Comparison of ENCODE assay signal across 19 cellular contexts in the genomic region with DNA sequence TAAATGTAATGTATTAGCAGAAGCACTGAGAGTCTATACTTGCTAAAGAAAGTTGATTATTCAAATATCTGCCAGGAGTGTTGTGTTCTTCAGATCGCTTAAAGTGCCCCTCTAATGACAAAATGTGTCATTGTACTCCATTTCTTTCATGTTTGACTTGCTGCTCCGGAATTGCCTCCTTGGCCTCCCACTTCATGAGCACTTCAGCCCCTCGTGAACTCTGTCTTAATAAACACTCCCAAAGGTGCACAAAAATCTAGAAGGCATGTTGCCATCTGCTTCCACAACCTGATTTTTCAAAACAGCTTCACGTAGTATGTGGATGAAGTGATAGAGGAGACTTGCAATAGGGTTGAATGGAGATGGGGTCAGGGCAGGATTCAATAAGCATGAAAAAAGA.
DNase-seq lines count a peak whose midpoint lies in the region; ATAC-seq, FAIRE-seq and TF ChIP-seq lines count a peak whose summit lies in the region.
"Had no signal": no experiment of that assay in that cellular context is flagged by ENCODE, and none has a peak within 500 bp of the region (broad histone marks: within the 10 kb centered on the region; RNA-seq: fewer than 3 reads in every experiment).

No MANE protein-coding gene starts in this region.

- no peak overlapping the region for H3K4me3 Mint-ChIP-seq in brain
- no peak overlapping the region for H3K4me3 Mint-ChIP-seq in stimulated activated naive B cell treated with anti-CD40 and anti-IgM and Interleukin-4, amounts not matched to agents 10 μg/mL and 1 μg/mL and 100 μg/mL, for 72 hours
- H3K4me3 Mint-ChIP-seq: CD4-positive, alpha-beta memory T cell had no signal

- peak overlapping the region in 4 of 5 experiments; percentile 15 to 77 (median 64) for H3K27ac Mint-ChIP-seq in brain
- H3K27ac Mint-ChIP-seq in stimulated activated naive B cell treated with anti-CD40 and anti-IgM and Interleukin-4, amounts not matched to agents 10 μg/mL and 1 μg/mL and 100 μg/mL, for 72 hours: no peak overlapping the region
- H3K27ac Mint-ChIP-seq: CD4-positive, alpha-beta memory T cell had no signal

- H3K4me1 ChIP-seq in left lung (no peaks in the 10 kb centered on the region), vagina (no peaks in the 10 kb centered on the region)

- H3K9ac ChIP-seq in neural cell (ENCODE audit: low read length): no peak overlapping the region
- H3K9ac ChIP-seq: GM23248 had no signal

- H3K4me1 Mint-ChIP-seq in brain: peaks cover 24% of the 10 kb centered on the region
- no peaks in the 10 kb centered on the region for H3K4me1 Mint-ChIP-seq in stimulated activated naive B cell treated with anti-CD40 and anti-IgM and Interleukin-4, amounts not matched to agents 10 μg/mL and 1 μg/mL and 100 μg/mL, for 72 hours
- H3K4me1 Mint-ChIP-seq: CD4-positive, alpha-beta memory T cell had no signal

- H3K27ac ChIP-seq in left lung (no peak overlapping the region), neural cell (ENCODE audit: low read length) (peak overlapping the region; percentile 68), vagina (no peak overlapping the region)
- H3K27ac ChIP-seq: GM23248 had no signal

- H3K27me3 ChIP-seq in left lung: no peaks in the 10 kb centered on the region
- no peaks in the 10 kb centered on the region for H3K27me3 ChIP-seq in neural cell (ENCODE audit: insufficient read depth, low read depth, low read length)
- H3K27me3 ChIP-seq in vagina: no peaks in the 10 kb centered on the region

- TF ChIP-seq CTCF in brain (conservative IDR thresholded peaks at IDR 0.05): no peak
- no peak for TF ChIP-seq CTCF in left lung (IDR thresholded peaks at IDR 0.05)
- no peak for TF ChIP-seq CTCF in neural cell (IDR thresholded peaks at IDR 0.05; ENCODE audit: poor library complexity, severe bottlenecking)
- no peak for TF ChIP-seq CTCF in vagina (IDR thresholded peaks at IDR 0.05)

- FAIRE-seq in urothelium cell line (lab: Jason Lieb, UNC): no peak
- FAIRE-seq: GM12878, GM19239, H1 had no signal

- no peaks in the 10 kb centered on the region for H3K36me3 Mint-ChIP-seq in brain
- H3K36me3 Mint-ChIP-seq in stimulated activated naive B cell treated with anti-CD40 and anti-IgM and Interleukin-4, amounts not matched to agents 10 μg/mL and 1 μg/mL and 100 μg/mL, for 72 hours: no peaks in the 10 kb centered on the region
- H3K36me3 Mint-ChIP-seq: CD4-positive, alpha-beta memory T cell had no signal

- TF ChIP-seq POLR2A in vagina (IDR thresholded peaks at IDR 0.05): no peak

- DNase-seq in left lung: peak in 1 of 2 donors; percentile 40
- DNase-seq in stimulated activated naive B cell treated with anti-CD40 and anti-IgM and Interleukin-4, amounts not matched to agents 10 μg/mL and 1 μg/mL and 100 μg/mL, for 72 hours: no peak
- DNase-seq in vagina (ENCODE audit: extremely low spot score in 2 of 2): no peak
- no peak for DNase-seq in urothelium cell line (ENCODE audit: low spot score)
- DNase-seq: C1 segment of cervical spinal cord; Calu3; CD4-positive, alpha-beta memory T cell; COR-L47; DMS79; EL; GDM1; GM23248; H7; HCEC 1CT had no signal

- H3K9me3 ChIP-seq in left lung (no peaks in the 10 kb centered on the region), neural cell (ENCODE audit: low read length) (no peaks in the 10 kb centered on the region), vagina (no peaks in the 10 kb centered on the region)

- no peak for TF ChIP-seq EP300 in neural cell (conservative IDR thresholded peaks at IDR 0.05; ENCODE audit: poor library complexity, severe bottlenecking)

- TF ChIP-seq RAD21 in neural cell (conservative IDR thresholded peaks at IDR 0.05): no peak

- no peaks in the 10 kb centered on the region for H3K36me3 ChIP-seq in left lung
- H3K36me3 ChIP-seq in neural cell (ENCODE audit: insufficient read depth, low read length): no peaks in the 10 kb centered on the region
- H3K36me3 ChIP-seq in vagina: no peaks in the 10 kb centered on the region

- H2AFZ ChIP-seq in neural cell (ENCODE audit: low read depth, low read length): no peak overlapping the region
- H2AFZ ChIP-seq: GM23248 had no signal

- no peak overlapping the region for H3K4me3 ChIP-seq in left lung
- H3K4me3 ChIP-seq in neural cell (ENCODE audit: low read length): peak overlapping the region; percentile 14
- H3K4me3 ChIP-seq in vagina: no peak overlapping the region
- H3K4me3 ChIP-seq: GM12878, GM23248 had no signal

- H3K9me3 Mint-ChIP-seq in brain: peaks cover 10 to 18% (median 11%) of the 10 kb centered on the region in 5 experiments
- H3K9me3 Mint-ChIP-seq in stimulated activated naive B cell treated with anti-CD40 and anti-IgM and Interleukin-4, amounts not matched to agents 10 μg/mL and 1 μg/mL and 100 μg/mL, for 72 hours: peaks cover 8 to 13% of the 10 kb centered on the region in 2 donors

- H3F3A ChIP-seq in neural cell (ENCODE audit: insufficient read depth, low read length, poor library complexity, severe bottlenecking): peaks cover 3% of the 10 kb centered on the region

- H3K9me2 ChIP-seq in neural cell (ENCODE audit: insufficient read depth, low read length): no peaks in the 10 kb centered on the region

- no peaks in the 10 kb centered on the region for H3K79me2 ChIP-seq in neural cell (replicated peaks; ENCODE audit: insufficient read depth, low read length)

- H3K27me3 Mint-ChIP-seq in brain: no peaks in the 10 kb centered on the region
- H3K27me3 Mint-ChIP-seq in stimulated activated naive B cell treated with anti-CD40 and anti-IgM and Interleukin-4, amounts not matched to agents 10 μg/mL and 1 μg/mL and 100 μg/mL, for 72 hours: no peaks in the 10 kb centered on the region
- H3K27me3 Mint-ChIP-seq: CD4-positive, alpha-beta memory T cell had no signal

- intact Hi-C loops in left lung (cut with DNase I): no loop called here
- intact Hi-C loops in vagina (cut with DNase I): no loop called here

- ATAC-seq in left lung: peak; percentile 83
- ATAC-seq in stimulated activated naive B cell treated with anti-CD40 and anti-IgM and Interleukin-4, amounts not matched to agents 10 μg/mL and 1 μg/mL and 100 μg/mL, for 72 hours (replicated peaks): no peak
- ATAC-seq: GM12878 had no signal

- H3K4me2 ChIP-seq in neural cell (ENCODE audit: low read length): no peak overlapping the region

- H4K20me1 ChIP-seq in neural cell (ENCODE audit: insufficient read depth): no peaks in the 10 kb centered on the region

TF ChIP-seq in neural cell, 6 proteins besides CTCF, POLR2A, EP300 and RAD21:
- TF ChIP-seq MXI1 (conservative IDR thresholded peaks at IDR 0.05; ENCODE audit: poor library complexity, severe bottlenecking) (no peak), TAF1 (IDR thresholded peaks at IDR 0.05; ENCODE audit: low read depth) (no peak), EZH2 (IDR thresholded peaks at IDR 0.05; ENCODE audit: borderline replicate concordance, insufficient read depth, low read length, poor library complexity, severe bottlenecking) (no peak), POLR2AphosphoS5 (IDR thresholded peaks at IDR 0.05) (no peak), SMC3 (conservative IDR thresholded peaks at IDR 0.05; ENCODE audit: poor library complexity) (no peak)
- TF ChIP-seq, protein P1, sequence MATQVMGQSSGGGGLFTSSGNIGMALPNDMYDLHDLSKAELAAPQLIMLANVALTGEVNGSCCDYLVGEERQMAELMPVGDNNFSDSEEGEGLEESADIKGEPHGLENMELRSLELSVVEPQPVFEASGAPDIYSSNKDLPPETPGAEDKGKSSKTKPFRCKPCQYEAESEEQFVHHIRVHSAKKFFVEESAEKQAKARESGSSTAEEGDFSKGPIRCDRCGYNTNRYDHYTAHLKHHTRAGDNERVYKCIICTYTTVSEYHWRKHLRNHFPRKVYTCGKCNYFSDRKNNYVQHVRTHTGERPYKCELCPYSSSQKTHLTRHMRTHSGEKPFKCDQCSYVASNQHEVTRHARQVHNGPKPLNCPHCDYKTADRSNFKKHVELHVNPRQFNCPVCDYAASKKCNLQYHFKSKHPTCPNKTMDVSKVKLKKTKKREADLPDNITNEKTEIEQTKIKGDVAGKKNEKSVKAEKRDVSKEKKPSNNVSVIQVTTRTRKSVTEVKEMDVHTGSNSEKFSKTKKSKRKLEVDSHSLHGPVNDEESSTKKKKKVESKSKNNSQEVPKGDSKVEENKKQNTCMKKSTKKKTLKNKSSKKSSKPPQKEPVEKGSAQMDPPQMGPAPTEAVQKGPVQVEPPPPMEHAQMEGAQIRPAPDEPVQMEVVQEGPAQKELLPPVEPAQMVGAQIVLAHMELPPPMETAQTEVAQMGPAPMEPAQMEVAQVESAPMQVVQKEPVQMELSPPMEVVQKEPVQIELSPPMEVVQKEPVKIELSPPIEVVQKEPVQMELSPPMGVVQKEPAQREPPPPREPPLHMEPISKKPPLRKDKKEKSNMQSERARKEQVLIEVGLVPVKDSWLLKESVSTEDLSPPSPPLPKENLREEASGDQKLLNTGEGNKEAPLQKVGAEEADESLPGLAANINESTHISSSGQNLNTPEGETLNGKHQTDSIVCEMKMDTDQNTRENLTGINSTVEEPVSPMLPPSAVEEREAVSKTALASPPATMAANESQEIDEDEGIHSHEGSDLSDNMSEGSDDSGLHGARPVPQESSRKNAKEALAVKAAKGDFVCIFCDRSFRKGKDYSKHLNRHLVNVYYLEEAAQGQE (IDR thresholded peaks at IDR 0.05; ENCODE audit: borderline replicate concordance): no peak
